ENCODE assay signal across 21 cellular contexts in genomic region chr5:12335938-12336337, GRCh38.
"Had no signal": no experiment of that assay in that cellular context is flagged by ENCODE, and none has a peak within 500 bp of the region (broad histone marks: within the 10 kb centered on the region; RNA-seq: fewer than 3 reads in every experiment).

No MANE protein-coding gene starts in this region.

- H3K4me1 Mint-ChIP-seq: naive thymus-derived CD4-positive, alpha-beta T cell; stimulated activated naive B cell treated with anti-CD40 and anti-IgM and Interleukin-4, amounts not matched to agents 10 μg/mL and 1 μg/mL and 100 μg/mL, for 72 hours; stimulated activated naive CD8-positive, alpha-beta T cell treated with anti-CD3 and anti-CD28 coated beads, Interleukin-15, amount 100 ng/mL, for 72 hours had no signal

- ATAC-seq: foreskin keratinocyte; naive thymus-derived CD4-positive, alpha-beta T cell; psoas muscle; sciatic nerve; stimulated activated naive B cell treated with anti-CD40 and anti-IgM and Interleukin-4, amounts not matched to agents 10 μg/mL and 1 μg/mL and 100 μg/mL, for 72 hours; stimulated activated naive CD8-positive, alpha-beta T cell treated with anti-CD3 and anti-CD28 coated beads, Interleukin-15, amount 100 ng/mL, for 72 hours; upper lobe of right lung had no signal

- DNase-seq: erythroblast; foreskin keratinocyte; kidney glomerular epithelial cell; naive thymus-derived CD4-positive, alpha-beta T cell; psoas muscle; retina; spleen; stimulated activated CD4-positive, alpha-beta T cell treated with anti-CD3 and anti-CD28 coated beads, Interleukin-15, amount 100 ng/mL, for 24 hours; stimulated activated CD4-positive, alpha-beta T cell treated with anti-CD3 and anti-CD28 coated beads, Interleukin-2, amount 100 ng/mL, for 24 hours; stimulated activated CD4-positive, alpha-beta T cell treated with anti-CD3 and anti-CD28 coated beads, Interleukin-4, amount 100 ng/mL, for 4 hours; stimulated activated naive B cell treated with anti-CD40 and anti-IgM and Interleukin-4, amounts not matched to agents 10 μg/mL and 1 μg/mL and 100 μg/mL, for 72 hours; stimulated activated naive CD8-positive, alpha-beta T cell treated with anti-CD3 and anti-CD28 coated beads, Interleukin-15, amount 100 ng/mL, for 72 hours; testis; upper lobe of right lung had no signal

- H3K4me3 ChIP-seq: psoas muscle, spleen, testis, tibial nerve, upper lobe of right lung, vagina had no signal

- H3K27ac ChIP-seq: foreskin keratinocyte, neutrophil, psoas muscle, spleen, testis, tibial nerve, upper lobe of right lung, vagina had no signal

- FAIRE-seq: endothelial cell of umbilical vein, islet of Langerhans had no signal

- H3K36me3 ChIP-seq: neutrophil, spleen, tibial nerve, upper lobe of right lung, vagina had no signal

- H3K27me3 Mint-ChIP-seq: dendritic cell treated with granulocyte-macrophage colony-stimulating factor and Interleukin-4, amounts not matched to agents 40 ng/mL and 50 ng/mL, for 4 days; naive thymus-derived CD4-positive, alpha-beta T cell; stimulated activated naive B cell treated with anti-CD40 and anti-IgM and Interleukin-4, amounts not matched to agents 10 μg/mL and 1 μg/mL and 100 μg/mL, for 72 hours; stimulated activated naive CD8-positive, alpha-beta T cell treated with anti-CD3 and anti-CD28 coated beads, Interleukin-15, amount 100 ng/mL, for 72 hours had no signal

- H3K9me3 ChIP-seq: neutrophil, psoas muscle, testis, tibial nerve, upper lobe of right lung, vagina had no signal

- H3K36me3 Mint-ChIP-seq: naive thymus-derived CD4-positive, alpha-beta T cell; stimulated activated naive B cell treated with anti-CD40 and anti-IgM and Interleukin-4, amounts not matched to agents 10 μg/mL and 1 μg/mL and 100 μg/mL, for 72 hours had no signal

- H3K4me3 Mint-ChIP-seq: dendritic cell treated with granulocyte-macrophage colony-stimulating factor and Interleukin-4, amounts not matched to agents 40 ng/mL and 50 ng/mL, for 4 days; naive thymus-derived CD4-positive, alpha-beta T cell; stimulated activated naive B cell treated with anti-CD40 and anti-IgM and Interleukin-4, amounts not matched to agents 10 μg/mL and 1 μg/mL and 100 μg/mL, for 72 hours; stimulated activated naive CD8-positive, alpha-beta T cell treated with anti-CD3 and anti-CD28 coated beads, Interleukin-15, amount 100 ng/mL, for 72 hours had no signal

- H3K4me1 ChIP-seq: foreskin keratinocyte, psoas muscle, spleen, testis, tibial nerve, upper lobe of right lung, vagina had no signal

- H3K27me3 ChIP-seq: foreskin keratinocyte, neutrophil, spleen, testis, tibial nerve, upper lobe of right lung, vagina had no signal
